ENCODE assay signal across 16 cellular contexts in genomic region chr1:185843297-185843869, GRCh38.
A peak's percentile ranks its signal among the peaks of the same experiment; 100 is the strongest.
DNase-seq lines count a peak whose midpoint lies in the region; FAIRE-seq and TF ChIP-seq lines count a peak whose summit lies in the region.
"Had no signal": no experiment of that assay in that cellular context is flagged by ENCODE, and none has a peak within 500 bp of the region (broad histone marks: within the 10 kb centered on the region; RNA-seq: fewer than 3 reads in every experiment).

No MANE protein-coding gene starts in this region.

- TF ChIP-seq CTCF in keratinocyte (optimal IDR thresholded peaks at IDR 0.05 in 1 of 3, IDR thresholded peaks at IDR 0.05 in 1 of 3, conservative IDR thresholded peaks at IDR 0.05 in 1 of 3; ENCODE audit: extremely low read depth in 1 of 3, insufficient read depth in 2 of 3, low read length in 3 of 3) (no peak), testis (IDR thresholded peaks at IDR 0.05) (no peak)

- intact Hi-C loops in testis (cut with DNase I; ENCODE audit: low total_unique reads): no loop called here
- intact Hi-C loops in activated CD4-positive, alpha-beta T cell treated with anti-CD3 and anti-CD28 coated beads, Interleukin-2, amount 10 ng/mL, durations not matched to agents 24 days and 14 days (cut with micrococcal nuclease): no loop called here

- FAIRE-seq in keratinocyte (lab: Jason Lieb, UNC) (no peak), RCC 7860 (lab: Jason Lieb, UNC) (no peak)
- FAIRE-seq: H54, HTR-8/SVneo had no signal

- no peaks in the 10 kb centered on the region for H3K4me1 Mint-ChIP-seq in activated CD4-positive, alpha-beta T cell treated with anti-CD3 and anti-CD28 coated beads, Interleukin-2, amount 10 ng/mL, durations not matched to agents 24 days and 14 days
- H3K4me1 Mint-ChIP-seq: CD14-positive monocyte had no signal

- H3K4me1 ChIP-seq in keratinocyte (ENCODE audit: control insufficient read depth, extremely low read depth, insufficient read depth, low read length) (no peaks in the 10 kb centered on the region), testis (no peaks in the 10 kb centered on the region)

- no peak overlapping the region for H3K4me3 Mint-ChIP-seq in activated CD4-positive, alpha-beta T cell treated with anti-CD3 and anti-CD28 coated beads, Interleukin-2, amount 10 ng/mL, durations not matched to agents 24 days and 14 days
- H3K4me3 Mint-ChIP-seq: CD14-positive monocyte had no signal

- H3K36me3 ChIP-seq in keratinocyte (ENCODE audit: control insufficient read depth in 2 of 2, extremely low read depth in 1 of 2, insufficient read depth in 2 of 2, low read length in 2 of 2) (no peaks in the 10 kb centered on the region), testis (ENCODE audit: low read depth, missing control alignments) (no peaks in the 10 kb centered on the region)

- H3K9me3 Mint-ChIP-seq in activated CD4-positive, alpha-beta T cell treated with anti-CD3 and anti-CD28 coated beads, Interleukin-2, amount 10 ng/mL, durations not matched to agents 24 days and 14 days: no peaks in the 10 kb centered on the region

- H2AFZ ChIP-seq in keratinocyte (ENCODE audit: control insufficient read depth, low read length): peak overlapping the region; percentile 1

- no peak overlapping the region for H3K27ac ChIP-seq in keratinocyte (ENCODE audit: control insufficient read depth, insufficient read depth, low read length)
- no peak overlapping the region for H3K27ac ChIP-seq in testis
- H3K27ac ChIP-seq: HL-60 had no signal

- H3K9me3 ChIP-seq in keratinocyte (ENCODE audit: control insufficient read depth, low read depth, low read length) (no peaks in the 10 kb centered on the region), testis (no peaks in the 10 kb centered on the region)

- no peak overlapping the region for H3K9ac ChIP-seq in keratinocyte (ENCODE audit: control insufficient read depth, extremely low read depth, insufficient read depth, low read length)

- dilution Hi-C loops in keratinocyte (cut with MboI; ENCODE audit: extremely low pct_ligation_motif_present, low sequenced_read_pairs): no loop called here

- WGBS in testis, 2 donors: 69 to 76% methylated on average over 3 of the region's 3 CpGs

- no peak for TF ChIP-seq POLR2A in testis (IDR thresholded peaks at IDR 0.05)

- no peaks in the 10 kb centered on the region for H3K27me3 ChIP-seq in keratinocyte (ENCODE audit: control insufficient read depth, extremely low read depth, insufficient read depth, low read length)
- H3K27me3 ChIP-seq in testis: no peaks in the 10 kb centered on the region

- peak; percentile 16 for DNase-seq in COR-L47 (lab: John Stamatoyannopoulos, UW)
- DNase-seq in NCI-H1105 (lab: John Stamatoyannopoulos, UW): peak; percentile 41
- DNase-seq in dermis microvascular lymphatic vessel endothelial cell (ENCODE audit: low read depth in 2 of 2): peak; percentile 25 to 60
- no peak for DNase-seq in keratinocyte (ENCODE audit: low read depth, low spot score)
- DNase-seq in RCC 7860 (ENCODE audit: low spot score): no peak
- DNase-seq in testis: no peak
- no peak for DNase-seq in activated CD4-positive, alpha-beta T cell treated with anti-CD3 and anti-CD28 coated beads, Interleukin-2, amount 10 ng/mL, durations not matched to agents 24 days and 14 days
- DNase-seq: AML-193, DMS153, NCI-H187, NCI-H2171, NCI-H446 had no signal

- H3K79me2 ChIP-seq in keratinocyte (ENCODE audit: control insufficient read depth, insufficient read depth, low read length): no peaks in the 10 kb centered on the region

- no peak overlapping the region for H3K27ac Mint-ChIP-seq in activated CD4-positive, alpha-beta T cell treated with anti-CD3 and anti-CD28 coated beads, Interleukin-2, amount 10 ng/mL, durations not matched to agents 24 days and 14 days
- H3K27ac Mint-ChIP-seq: CD14-positive monocyte had no signal

- no peaks in the 10 kb centered on the region for H3K36me3 Mint-ChIP-seq in activated CD4-positive, alpha-beta T cell treated with anti-CD3 and anti-CD28 coated beads, Interleukin-2, amount 10 ng/mL, durations not matched to agents 24 days and 14 days (ENCODE audit: low read depth)
- H3K36me3 Mint-ChIP-seq: CD14-positive monocyte had no signal

- H3K27me3 Mint-ChIP-seq in activated CD4-positive, alpha-beta T cell treated with anti-CD3 and anti-CD28 coated beads, Interleukin-2, amount 10 ng/mL, durations not matched to agents 24 days and 14 days: peaks cover 3% of the 10 kb centered on the region

- H3K4me3 ChIP-seq in keratinocyte (ENCODE audit: control insufficient read depth in 2 of 3, extremely low read depth in 1 of 3, insufficient read depth in 2 of 3, low read depth in 1 of 3, low read length in 3 of 3) (no peak overlapping the region), testis (no peak overlapping the region)

- no peaks in the 10 kb centered on the region for H4K20me1 ChIP-seq in keratinocyte (ENCODE audit: control insufficient read depth, extremely low read depth, insufficient read depth, low read length)

- no peak overlapping the region for H3K4me2 ChIP-seq in keratinocyte (ENCODE audit: control insufficient read depth, extremely low read depth, insufficient read depth, low read depth, low read length)

- no peaks in the 10 kb centered on the region for H3K9me1 ChIP-seq in keratinocyte (ENCODE audit: control insufficient read depth, extremely low read depth, insufficient read depth, low read length)

Comparison
In these comparisons a context has a peak if more than half of its experiments do, and no peak if none do; other contexts are left out.
1. DNase-seq: peak in COR-L47 (single experiment), NCI-H1105 (single experiment) and dermis microvascular lymphatic vessel endothelial cell (2 of 2); none in keratinocyte (single experiment), RCC 7860 (single experiment), testis (single experiment) and activated CD4-positive, alpha-beta T cell treated with anti-CD3 and anti-CD28 coated beads, Interleukin-2, amount 10 ng/mL, durations not matched to agents 24 days and 14 days (single experiment).